Comparison of ENCODE assay signal across 12 cellular contexts in the genomic region with DNA sequence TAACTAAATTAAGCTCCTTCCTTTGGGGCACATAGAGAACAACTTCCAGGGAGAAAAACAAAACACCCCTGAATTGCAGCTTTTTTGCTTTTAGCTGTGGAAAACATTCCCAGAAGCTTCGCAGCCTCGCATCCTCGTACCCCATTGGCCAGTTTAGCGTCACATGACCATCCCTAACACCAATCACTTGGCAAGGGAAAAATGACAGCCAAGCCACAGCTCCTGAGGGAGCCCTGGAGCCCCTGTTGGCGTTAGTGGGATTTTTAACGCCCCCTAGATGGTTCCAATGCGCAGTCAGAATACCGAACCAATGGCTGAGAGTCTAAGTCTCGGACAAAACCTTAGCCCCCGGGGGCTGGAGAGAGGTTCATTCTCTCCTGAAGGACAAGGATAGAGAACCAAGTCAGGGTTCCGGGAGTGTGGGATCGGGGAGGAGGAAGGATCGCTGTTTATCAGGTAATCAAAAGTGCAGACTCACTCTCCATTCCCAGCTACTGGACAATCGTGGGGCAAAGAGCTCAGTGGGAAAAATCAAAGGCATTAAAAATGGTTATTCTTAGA.
DNase-seq lines count a peak whose midpoint lies in the region; ATAC-seq and TF ChIP-seq lines count a peak whose summit lies in the region.
"Had no signal": no experiment of that assay in that cellular context is flagged by ENCODE, and none has a peak within 500 bp of the region (broad histone marks: within the 10 kb centered on the region; RNA-seq: fewer than 3 reads in every experiment).

No MANE protein-coding gene starts in this region.

- ATAC-seq in Right ventricle myocardium inferior (no peak), HG03378 (IDR thresholded peaks at IDR 0.05; ENCODE audit: unreplicated experiment) (no peak), HG03045 (IDR thresholded peaks at IDR 0.05; ENCODE audit: unreplicated experiment) (no peak)
- ATAC-seq in activated CD8-positive, alpha-beta T cell treated with anti-CD3 and anti-CD28 coated beads for 36 hours = no peak
- ATAC-seq: activated CD4-positive, CD25-positive, alpha-beta regulatory T cell treated with anti-CD3 and anti-CD28 coated beads, Interleukin-2, amount 50 U/mL, for 24 hours had no signal

- DNase-seq in cardiac muscle cell (ENCODE audit: low read depth in 1 of 2, low spot score in 1 of 2) = no peak
- DNase-seq in Right ventricle myocardium inferior (ENCODE audit: missing footprints) = no peak
- DNase-seq in brain microvascular endothelial cell = no peak
- DNase-seq in vagina (ENCODE audit: extremely low spot score in 2 of 2) = no peak
- DNase-seq in activated CD8-positive, alpha-beta T cell treated with anti-CD3 and anti-CD28 coated beads for 36 hours = no peak
- DNase-seq: activated naive CD4-positive, alpha-beta T cell treated with anti-CD3 and anti-CD28 coated beads, Interleukin-2, amount 10 ng/mL, durations not matched to agents 7 days and 5 days; immature natural killer cell; MM.1S had no signal

- H3K9me3 ChIP-seq in cardiac muscle cell (ENCODE audit: low read depth) = no peaks in the 10 kb centered on the region
- peaks cover 7% of the 10 kb centered on the region for H3K9me3 ChIP-seq in mesodermal cell (ENCODE audit: control insufficient read depth, low read length)
- H3K9me3 ChIP-seq in vagina = no peaks in the 10 kb centered on the region

- H3K4me3 Mint-ChIP-seq in activated CD8-positive, alpha-beta T cell treated with anti-CD3 and anti-CD28 coated beads for 36 hours = no peak overlapping the region
- H3K4me3 Mint-ChIP-seq: activated naive CD4-positive, alpha-beta T cell treated with anti-CD3 and anti-CD28 coated beads, Interleukin-2, amount 10 ng/mL, durations not matched to agents 7 days and 5 days; immature natural killer cell had no signal

- H3K4me1 Mint-ChIP-seq in activated CD8-positive, alpha-beta T cell treated with anti-CD3 and anti-CD28 coated beads for 36 hours (ENCODE audit: low read depth) = peaks cover 48% of the 10 kb centered on the region

- POLR2A ChIA-PET in activated CD8-positive, alpha-beta T cell treated with anti-CD3 and anti-CD28 coated beads for 36 hours (lab: Charles Lee) = interaction anchor here (0.8 to 1.2 kb wide), 2 partner anchors 14 to 56 kb away, joined by 3 to 4 read pairs; no protein-coding TSS in a partner anchor

- WGBS in mesodermal cell (ENCODE audit: insufficient coverage in 2 of 2), 2 experiments = 83 to 93% methylated on average over 6 to 9 of the region's 14 CpGs

- TF ChIP-seq CTCF in cardiac muscle cell (IDR thresholded peaks at IDR 0.05; ENCODE audit: low read depth, low read length) = no peak
- TF ChIP-seq CTCF in brain microvascular endothelial cell (IDR thresholded peaks at IDR 0.05; ENCODE audit: low read depth, low read length, missing control alignments) = no peak
- TF ChIP-seq CTCF in vagina (IDR thresholded peaks at IDR 0.05) = no peak
- no peak for TF ChIP-seq CTCF in activated CD8-positive, alpha-beta T cell treated with anti-CD3 and anti-CD28 coated beads for 36 hours (IDR thresholded peaks at IDR 0.05)

- intact Hi-C loops in Right ventricle myocardium inferior (cut with DNase I) (loop anchor here (1.0 kb wide), 1 partner anchor 136 kb away; the partner anchor contains the start of gene HIF1A), vagina (cut with DNase I) (no loop called here)
- intact Hi-C loops in activated CD8-positive, alpha-beta T cell treated with anti-CD3 and anti-CD28 coated beads for 36 hours (cut with micrococcal nuclease) = no loop called here

- H3K4me3 ChIP-seq in cardiac muscle cell = no peak overlapping the region
- H3K4me3 ChIP-seq in brain microvascular endothelial cell (ENCODE audit: low read depth, low read length) = no peak overlapping the region
- no peak overlapping the region for H3K4me3 ChIP-seq in mesodermal cell (ENCODE audit: extremely low read depth, insufficient read depth, low read length, poor library complexity, severe bottlenecking)
- H3K4me3 ChIP-seq in vagina = no peak overlapping the region

- H3K36me3 ChIP-seq in cardiac muscle cell (no peaks in the 10 kb centered on the region), brain microvascular endothelial cell (replicated peaks) (no peaks in the 10 kb centered on the region), mesodermal cell (ENCODE audit: control insufficient read depth, insufficient read depth, low read length) (no peaks in the 10 kb centered on the region), vagina (no peaks in the 10 kb centered on the region)

- TF ChIP-seq POLR2A in vagina (IDR thresholded peaks at IDR 0.05) = no peak

- H3K4me1 ChIP-seq in cardiac muscle cell (ENCODE audit: low read depth) (peaks cover 39% of the 10 kb centered on the region), mesodermal cell (ENCODE audit: control insufficient read depth, insufficient read depth, low read length, poor library complexity, severe bottlenecking) (peaks cover 51% of the 10 kb centered on the region), vagina (peaks cover 63% of the 10 kb centered on the region)

- H3K27ac Mint-ChIP-seq in activated CD8-positive, alpha-beta T cell treated with anti-CD3 and anti-CD28 coated beads for 36 hours = no peak overlapping the region
- H3K27ac Mint-ChIP-seq: activated naive CD4-positive, alpha-beta T cell treated with anti-CD3 and anti-CD28 coated beads, Interleukin-2, amount 10 ng/mL, durations not matched to agents 7 days and 5 days had no signal

- CTCF ChIA-PET in activated CD8-positive, alpha-beta T cell treated with anti-CD3 and anti-CD28 coated beads for 36 hours (lab: Charles Lee) = interaction anchor here (1.2 to 1.6 kb wide), 6 partner anchors 11 to 278 kb away, joined by 3 to 8 read pairs (median 4); no protein-coding TSS in a partner anchor

- in situ Hi-C loops in brain microvascular endothelial cell (cut with HindIII; ENCODE audit: low pct_ligation_motif_present, low sequenced_read_pairs) = loop anchor here (25.0 kb wide), 1 partner anchor 153 kb away; no protein-coding TSS in a partner anchor

- H3K9me3 Mint-ChIP-seq in activated CD8-positive, alpha-beta T cell treated with anti-CD3 and anti-CD28 coated beads for 36 hours = no peaks in the 10 kb centered on the region
- H3K9me3 Mint-ChIP-seq: immature natural killer cell had no signal

- H3K27ac ChIP-seq in cardiac muscle cell = peak overlapping the region; percentile 89
- H3K27ac ChIP-seq in brain microvascular endothelial cell = peak overlapping the region; percentile 98
- peak overlapping the region; percentile 97 for H3K27ac ChIP-seq in mesodermal cell (ENCODE audit: low read depth, low read length, severe bottlenecking)
- H3K27ac ChIP-seq in vagina = peak overlapping the region; percentile 85

- H3K27me3 ChIP-seq in cardiac muscle cell = no peaks in the 10 kb centered on the region
- H3K27me3 ChIP-seq in brain microvascular endothelial cell (replicated peaks) = no peaks in the 10 kb centered on the region
- no peaks in the 10 kb centered on the region for H3K27me3 ChIP-seq in vagina

- H3K36me3 Mint-ChIP-seq in activated CD8-positive, alpha-beta T cell treated with anti-CD3 and anti-CD28 coated beads for 36 hours (ENCODE audit: low read depth) = peaks cover 8% of the 10 kb centered on the region
- H3K36me3 Mint-ChIP-seq: immature natural killer cell had no signal

- H3K27me3 Mint-ChIP-seq in activated CD8-positive, alpha-beta T cell treated with anti-CD3 and anti-CD28 coated beads for 36 hours = no peaks in the 10 kb centered on the region
- H3K27me3 Mint-ChIP-seq: activated naive CD4-positive, alpha-beta T cell treated with anti-CD3 and anti-CD28 coated beads, Interleukin-2, amount 10 ng/mL, durations not matched to agents 7 days and 5 days had no signal
